In the genomic region with DNA sequence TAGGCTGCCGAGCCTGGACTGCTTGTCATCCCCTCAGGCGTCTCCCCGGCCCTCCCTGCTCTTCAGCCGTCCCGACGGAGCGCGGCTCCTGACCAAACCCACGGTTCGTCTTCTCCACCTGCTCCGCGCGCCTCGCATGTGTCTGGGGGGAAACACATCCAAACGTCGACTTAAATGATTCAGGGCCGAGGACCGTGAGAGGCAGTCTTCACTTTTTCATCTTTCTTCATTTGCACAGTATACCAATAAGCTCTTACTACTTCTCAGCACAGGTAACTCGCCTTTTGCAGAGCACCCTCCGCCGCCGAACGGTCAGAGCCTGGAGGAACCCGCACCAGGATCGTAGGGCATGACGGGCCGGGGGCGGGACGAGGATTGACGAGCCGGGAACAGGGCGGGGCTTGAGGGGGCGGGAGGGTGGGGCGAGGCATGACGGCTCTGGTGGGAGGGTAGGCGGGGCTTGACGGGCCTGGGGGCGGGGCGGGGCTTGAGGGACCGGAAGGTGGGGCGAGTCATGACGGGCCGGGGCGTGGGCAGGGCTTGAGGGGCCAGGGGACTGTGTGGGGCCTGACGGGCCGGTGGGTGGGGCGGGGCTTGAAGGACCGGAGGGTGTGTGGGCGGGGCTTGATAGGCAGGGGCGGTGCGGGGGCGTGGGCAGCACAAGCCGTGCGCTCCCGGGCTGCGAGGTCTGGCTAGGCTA, we compare ENCODE assay signal across 8 cellular contexts. TPM values are rescaled to one million over a fixed set of nuclear protein-coding genes. Genes with fewer than 3 reads are reported as not detected.
A peak's percentile ranks its signal among the peaks of the same experiment; 100 is the strongest.
DNase-seq lines count a peak whose midpoint lies in the region; ATAC-seq, FAIRE-seq and TF ChIP-seq lines count a peak whose summit lies in the region.

A gene with protein sequence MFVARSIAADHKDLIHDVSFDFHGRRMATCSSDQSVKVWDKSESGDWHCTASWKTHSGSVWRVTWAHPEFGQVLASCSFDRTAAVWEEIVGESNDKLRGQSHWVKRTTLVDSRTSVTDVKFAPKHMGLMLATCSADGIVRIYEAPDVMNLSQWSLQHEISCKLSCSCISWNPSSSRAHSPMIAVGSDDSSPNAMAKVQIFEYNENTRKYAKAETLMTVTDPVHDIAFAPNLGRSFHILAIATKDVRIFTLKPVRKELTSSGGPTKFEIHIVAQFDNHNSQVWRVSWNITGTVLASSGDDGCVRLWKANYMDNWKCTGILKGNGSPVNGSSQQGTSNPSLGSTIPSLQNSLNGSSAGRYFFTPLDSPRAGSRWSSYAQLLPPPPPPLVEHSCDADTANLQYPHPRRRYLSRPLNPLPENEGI (plus strand): TSS at position 657 of the 700 bp plus-strand sequence. CDS start 111 bp downstream, outside the sequence.

- FAIRE-seq in H54 (lab: Jason Lieb, UNC) = no peak

- no peaks in the 10 kb centered on the region for H3K9me3 Mint-ChIP-seq in activated T-helper 2 cell treated with anti-CD3 and anti-CD28 coated beads, Interferon-gamma antibody, Interleukin-2, Interleukin-4, amounts not matched to agents 10 μg/mL and 5 μg/mL and 100 μg/mL, durations not matched to agents 14 hours and 24 hours and 36 hours
- H3K9me3 Mint-ChIP-seq in natural killer cell = no peaks in the 10 kb centered on the region

- peak within 1 kb of the TSS; percentile 96 for H3K4me2 ChIP-seq in Loucy (ENCODE audit: low read depth, low read length, poor library complexity, severe bottlenecking)

- no peaks in the 10 kb centered on the region for H3K9me2 ChIP-seq in Loucy (replicated peaks; ENCODE audit: low read depth, low read length)

- H3K9ac ChIP-seq in Loucy (ENCODE audit: low read depth, low read length, poor library complexity, severe bottlenecking) = peak within 1 kb of the TSS; percentile 80

- H3K27me3 ChIP-seq in Loucy (ENCODE audit: insufficient read depth, low read length, poor library complexity, severe bottlenecking) (no peaks in the 10 kb centered on the region), RWPE2 (ENCODE audit: insufficient read depth, poor library complexity, severe bottlenecking) (no peaks in the 10 kb centered on the region)

- DNase-seq in Daoy (ENCODE audit: low read depth) (peak; percentile 98), H54 (ENCODE audit: insufficient read length, low spot score) (peak; percentile 86), RWPE2 (ENCODE audit: low spot score) (peak; percentile 99), fibroblast of mammary gland (ENCODE audit: low read depth) (peak; percentile 97), natural killer cell (peak; percentile 96)
- peak; percentile 96 for DNase-seq in activated T-helper 2 cell treated with anti-CD3 and anti-CD28 coated beads, Interferon-gamma antibody, Interleukin-2, Interleukin-4, amounts not matched to agents 10 μg/mL and 5 μg/mL and 100 μg/mL, durations not matched to agents 14 hours and 24 hours and 36 hours (ENCODE audit: low spot score)
- peak; percentile 97 to 99 (median 99) for DNase-seq in stimulated activated naive CD4-positive, alpha-beta T cell (lab: John Stamatoyannopoulos, UW)

- peak; percentile 59 for TF ChIP-seq POLR2A in H54 (IDR thresholded peaks at IDR 0.05; ENCODE audit: low read depth, low read length)

- peak within 1 kb of the TSS; percentile 98 for H3K4me3 Mint-ChIP-seq in activated T-helper 2 cell treated with anti-CD3 and anti-CD28 coated beads, Interferon-gamma antibody, Interleukin-2, Interleukin-4, amounts not matched to agents 10 μg/mL and 5 μg/mL and 100 μg/mL, durations not matched to agents 14 hours and 24 hours and 36 hours (ENCODE audit: low read depth)
- peak within 1 kb of the TSS; percentile 97 for H3K4me3 Mint-ChIP-seq in natural killer cell

- peak within 1 kb of the TSS; percentile 99 for H3K27ac Mint-ChIP-seq in activated T-helper 2 cell treated with anti-CD3 and anti-CD28 coated beads, Interferon-gamma antibody, Interleukin-2, Interleukin-4, amounts not matched to agents 10 μg/mL and 5 μg/mL and 100 μg/mL, durations not matched to agents 14 hours and 24 hours and 36 hours
- peak within 1 kb of the TSS; percentile 90 to 92 for H3K27ac Mint-ChIP-seq in natural killer cell

- TF ChIP-seq CTCF in Loucy (conservative IDR thresholded peaks at IDR 0.05; ENCODE audit: low read length) = no peak
- TF ChIP-seq CTCF in RWPE2 (IDR thresholded peaks at IDR 0.05; ENCODE audit: poor library complexity, severe bottlenecking) = no peak
- no peak for TF ChIP-seq CTCF in fibroblast of mammary gland (conservative IDR thresholded peaks at IDR 0.05; ENCODE audit: control insufficient read depth, insufficient read depth, low read depth, low read length)
- TF ChIP-seq CTCF in natural killer cell (IDR thresholded peaks at IDR 0.05) = no peak

- H3K4me3 ChIP-seq in Loucy (ENCODE audit: low read length, poor library complexity, severe bottlenecking) = peak within 1 kb of the TSS; percentile 91
- peak within 1 kb of the TSS; percentile 82 for H3K4me3 ChIP-seq in RWPE2 (ENCODE audit: severe bottlenecking)
- peak within 1 kb of the TSS; percentile 95 for H3K4me3 ChIP-seq in fibroblast of mammary gland (ENCODE audit: control insufficient read depth, low read depth, low read length)

- H3K36me3 Mint-ChIP-seq in activated T-helper 2 cell treated with anti-CD3 and anti-CD28 coated beads, Interferon-gamma antibody, Interleukin-2, Interleukin-4, amounts not matched to agents 10 μg/mL and 5 μg/mL and 100 μg/mL, durations not matched to agents 14 hours and 24 hours and 36 hours (ENCODE audit: low read depth) = peaks cover 34% of the 10 kb centered on the region
- no peaks in the 10 kb centered on the region for H3K36me3 Mint-ChIP-seq in natural killer cell

- H3K27me3 Mint-ChIP-seq in activated T-helper 2 cell treated with anti-CD3 and anti-CD28 coated beads, Interferon-gamma antibody, Interleukin-2, Interleukin-4, amounts not matched to agents 10 μg/mL and 5 μg/mL and 100 μg/mL, durations not matched to agents 14 hours and 24 hours and 36 hours (ENCODE audit: low read depth) = no peaks in the 10 kb centered on the region
- H3K27me3 Mint-ChIP-seq in natural killer cell (ENCODE audit: low read depth in 2 of 2) = no peaks in the 10 kb centered on the region

- H4K20me1 ChIP-seq in Loucy (ENCODE audit: insufficient read depth, low read length, poor library complexity, severe bottlenecking) = peaks cover 23% of the 10 kb centered on the region

- peak within 1 kb of the TSS; percentile 94 for H3K27ac ChIP-seq in RWPE2 (ENCODE audit: poor library complexity, severe bottlenecking)

- no peaks in the 10 kb centered on the region for H3K36me3 ChIP-seq in Loucy (ENCODE audit: insufficient read depth, low read length)
- peaks cover 31% of the 10 kb centered on the region for H3K36me3 ChIP-seq in RWPE2 (ENCODE audit: low read depth)

- peaks cover 45% of the 10 kb centered on the region for H3K79me2 ChIP-seq in Loucy (ENCODE audit: insufficient read depth, low read length)

- peak; percentile 79 for ATAC-seq in RWPE2 (ENCODE audit: low read depth)
- peak; percentile 86 to 96 (median 86) for ATAC-seq in natural killer cell

- peaks cover 28% of the 10 kb centered on the region for H3K4me1 ChIP-seq in Loucy (ENCODE audit: insufficient read depth, low read length, poor library complexity, severe bottlenecking)
- peaks cover 16% of the 10 kb centered on the region for H3K4me1 ChIP-seq in RWPE2 (ENCODE audit: insufficient read depth, poor library complexity, severe bottlenecking)

- intact Hi-C loops in activated T-helper 2 cell treated with anti-CD3 and anti-CD28 coated beads, Interferon-gamma antibody, Interleukin-2, Interleukin-4, amounts not matched to agents 10 μg/mL and 5 μg/mL and 100 μg/mL, durations not matched to agents 14 hours and 24 hours and 36 hours (cut with micrococcal nuclease) = loop anchor here (1.0 to 5.0 kb wide), 7 partner anchors 44 to 780 kb away; a partner anchor contains a TSS
- intact Hi-C loops in natural killer cell (cut with micrococcal nuclease) = loop anchor here (1.0 to 5.0 kb wide), 4 partner anchors 45 to 780 kb away; a partner anchor contains a TSS

- H3K9me3 ChIP-seq in Loucy (ENCODE audit: insufficient read depth, low read depth, low read length) (no peaks in the 10 kb centered on the region), RWPE2 (ENCODE audit: severe bottlenecking) (no peaks in the 10 kb centered on the region)

- H2AFZ ChIP-seq in Loucy (ENCODE audit: low read length) = peak within 1 kb of the TSS; percentile 94

- peaks cover 29% of the 10 kb centered on the region for H3K4me1 Mint-ChIP-seq in activated T-helper 2 cell treated with anti-CD3 and anti-CD28 coated beads, Interferon-gamma antibody, Interleukin-2, Interleukin-4, amounts not matched to agents 10 μg/mL and 5 μg/mL and 100 μg/mL, durations not matched to agents 14 hours and 24 hours and 36 hours (ENCODE audit: low read depth)
- peaks cover 11 to 16% of the 10 kb centered on the region in 2 donors for H3K4me1 Mint-ChIP-seq in natural killer cell

- peaks cover 9% of the 10 kb centered on the region for H3F3A ChIP-seq in Loucy (ENCODE audit: low read depth)

RNA-seq across cellular contexts. Expression of the gene that starts here (rescaled TPM):
- 57.8 and 125 TPM in 2 replicates for total RNA-seq in Daoy (2014; rRNA removed; shearing (Covaris generic))
- total RNA-seq in activated T-helper 2 cell treated with anti-CD3 and anti-CD28 coated beads, Interferon-gamma antibody, Interleukin-2, Interleukin-4, amounts not matched to agents 10 μg/mL and 5 μg/mL and 100 μg/mL, durations not matched to agents 14 hours and 24 hours and 36 hours = 112 and 115 TPM in 2 replicates
- 10 to 100 TPM; 24.5 to 28.4 (median 26.5) TPM for total RNA-seq in natural killer cell

Comparison
In these comparisons a context has a peak if more than half of its experiments do, and no peak if none do; other contexts are left out.
1. Peak in every context shown above with its lines: DNase-seq, ATAC-seq, H3K4me3 ChIP-seq and H3K27ac ChIP-seq.